ENCODE assay signal across 1 cellular context in the genomic region with DNA sequence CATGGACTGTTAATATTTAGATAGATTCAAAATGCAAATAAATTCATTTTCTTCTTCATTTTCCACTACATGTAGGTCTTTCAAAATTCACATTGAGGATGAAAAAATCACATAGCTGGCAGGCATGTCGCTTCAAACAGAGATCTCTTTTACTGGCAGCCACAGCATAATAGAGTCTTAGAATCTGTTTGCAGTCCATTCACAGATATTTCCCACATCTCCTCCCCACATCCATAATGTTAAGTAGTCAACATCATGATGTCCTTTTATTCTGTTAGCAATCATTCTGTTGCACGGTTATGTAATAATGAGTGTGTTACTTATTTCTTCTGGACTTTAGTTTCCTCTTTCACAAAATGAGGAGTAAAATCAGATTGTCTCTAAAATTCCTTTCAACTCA.
TF ChIP-seq lines count a peak whose summit lies in the region.

No MANE protein-coding gene starts in this region.

TF ChIP-seq in endothelial cell of umbilical vein, 7 proteins besides CTCF, POLR2A, EP300 and RAD21:
- no peak for TF ChIP-seq FOS (IDR thresholded peaks at IDR 0.05; ENCODE audit: borderline replicate concordance, insufficient read depth, low read length)
- no peak for TF ChIP-seq GATA2 (IDR thresholded peaks at IDR 0.05; ENCODE audit: insufficient read depth, insufficient read length, low read depth, low read length)
- no peak for TF ChIP-seq EZH2 (IDR thresholded peaks at IDR 0.05; ENCODE audit: borderline replicate concordance, low read depth, low read length, severe bottlenecking)
- no peak for TF ChIP-seq JUN (IDR thresholded peaks at IDR 0.05; ENCODE audit: borderline replicate concordance, insufficient read depth, insufficient read length, low read depth)
- TF ChIP-seq POLR2AphosphoS5 (IDR thresholded peaks at IDR 0.05; ENCODE audit: insufficient read depth, low read depth, low read length), result no peak
- TF ChIP-seq, protein P1, sequence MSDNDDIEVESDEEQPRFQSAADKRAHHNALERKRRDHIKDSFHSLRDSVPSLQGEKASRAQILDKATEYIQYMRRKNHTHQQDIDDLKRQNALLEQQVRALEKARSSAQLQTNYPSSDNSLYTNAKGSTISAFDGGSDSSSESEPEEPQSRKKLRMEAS (IDR thresholded peaks at IDR 0.05; ENCODE audit: insufficient read depth, insufficient read length), result no peak
- no peak for TF ChIP-seq MYC (IDR thresholded peaks at IDR 0.05; ENCODE audit: low read depth, low read length)
